Comparison of ENCODE assay signal across 8 cellular contexts in genomic region chr17:4788807-4789700, GRCh38. TPM values are rescaled to one million over a fixed set of nuclear protein-coding genes. Genes with fewer than 3 reads are reported as not detected.
DNase-seq lines count a peak whose midpoint lies in the region; ATAC-seq and TF ChIP-seq lines count a peak whose summit lies in the region.

Gene GLTPD2 (plus strand): TSS chr17:4788964. CDS start chr17:4789012, 48 bp downstream.

- peak within 1 kb of the TSS; percentile 91 for H3K4me3 Mint-ChIP-seq in activated CD4-positive, alpha-beta T cell treated with anti-CD3 and anti-CD28 coated beads, Interleukin-2, amount 10 ng/mL, durations not matched to agents 24 days and 14 days
- H3K4me3 Mint-ChIP-seq in progenitor cell of endocrine pancreas (ENCODE audit: low read depth), result peak within 1 kb of the TSS; percentile 81

- intact Hi-C loops in activated CD4-positive, alpha-beta T cell treated with anti-CD3 and anti-CD28 coated beads, Interleukin-2, amount 10 ng/mL, durations not matched to agents 24 days and 14 days (cut with micrococcal nuclease), result loop anchor here (2.0 to 5.0 kb wide), 3 partner anchors 42 to 147 kb away; partner anchors contain the start of genes ALOX15 and CHRNE

- H3K4me3 ChIP-seq in SJCRH30, result peak within 1 kb of the TSS; percentile 71
- peak within 1 kb of the TSS; percentile 56 to 76 (median 65) for H3K4me3 ChIP-seq in fibroblast of lung (replicated peaks in 1 of 4; ENCODE audit: control extremely low read depth in 1 of 4, insufficient read depth in 1 of 4, low read depth in 3 of 4, low read length in 4 of 4)

- DNase-seq in activated CD4-positive, alpha-beta T cell treated with anti-CD3 and anti-CD28 coated beads, Interleukin-2, amount 10 ng/mL, durations not matched to agents 24 days and 14 days, result no peak
- DNase-seq in activated CD4-positive, alpha-beta T cell treated with anti-CD3 and anti-CD28 coated beads, Interleukin-2, amount 50 U/mL, for 4 hours, result no peak
- DNase-seq in SJCRH30 (no peak), fibroblast of lung (ENCODE audit: low read depth in 2 of 2) (no peak), progenitor cell of endocrine pancreas (ENCODE audit: low spot score, unreplicated experiment) (peak; percentile 15), T1000 (lab: John Stamatoyannopoulos, UW) (no peak)

- peaks cover 15% of the 10 kb centered on the region for H3K4me1 Mint-ChIP-seq in activated CD4-positive, alpha-beta T cell treated with anti-CD3 and anti-CD28 coated beads, Interleukin-2, amount 10 ng/mL, durations not matched to agents 24 days and 14 days
- peaks cover 13% of the 10 kb centered on the region for H3K4me1 Mint-ChIP-seq in progenitor cell of endocrine pancreas (ENCODE audit: low read depth)

- H3K9me3 Mint-ChIP-seq in activated CD4-positive, alpha-beta T cell treated with anti-CD3 and anti-CD28 coated beads, Interleukin-2, amount 10 ng/mL, durations not matched to agents 24 days and 14 days, result no peaks in the 10 kb centered on the region
- H3K9me3 Mint-ChIP-seq in progenitor cell of endocrine pancreas (ENCODE audit: low read depth), result no peaks in the 10 kb centered on the region

- H3K27me3 Mint-ChIP-seq in activated CD4-positive, alpha-beta T cell treated with anti-CD3 and anti-CD28 coated beads, Interleukin-2, amount 10 ng/mL, durations not matched to agents 24 days and 14 days, result peaks cover 44% of the 10 kb centered on the region
- H3K27me3 Mint-ChIP-seq in progenitor cell of endocrine pancreas, result peaks cover 5% of the 10 kb centered on the region

- H3K27ac ChIP-seq in SJCRH30 (peak within 1 kb of the TSS; percentile 57; the same call in 1 of the 2 replicates), fibroblast of lung (ENCODE audit: insufficient read depth, low read length) (peak within 1 kb of the TSS; percentile 78)

- H3K27ac Mint-ChIP-seq in activated CD4-positive, alpha-beta T cell treated with anti-CD3 and anti-CD28 coated beads, Interleukin-2, amount 10 ng/mL, durations not matched to agents 24 days and 14 days, result peak within 1 kb of the TSS; percentile 46
- peak within 1 kb of the TSS; percentile 94 for H3K27ac Mint-ChIP-seq in progenitor cell of endocrine pancreas

- no peaks in the 10 kb centered on the region for H4K20me1 ChIP-seq in fibroblast of lung (ENCODE audit: control insufficient read depth, extremely low read depth, insufficient read depth, low read length)

- peak within 1 kb of the TSS; percentile 84 for H3K4me2 ChIP-seq in fibroblast of lung (ENCODE audit: extremely low read depth, insufficient read depth, low read length)

- ATAC-seq in HG03139 (IDR thresholded peaks at IDR 0.05; ENCODE audit: unreplicated experiment) (no peak), HG03439 (IDR thresholded peaks at IDR 0.05; ENCODE audit: unreplicated experiment) (no peak)

- no peaks in the 10 kb centered on the region for H3K27me3 ChIP-seq in SJCRH30
- peaks cover 3% of the 10 kb centered on the region for H3K27me3 ChIP-seq in fibroblast of lung (ENCODE audit: control insufficient read depth, insufficient read depth, low read length)

- peak within 1 kb of the TSS; percentile 75 for H2AFZ ChIP-seq in fibroblast of lung (ENCODE audit: low read length)

- no peaks in the 10 kb centered on the region for H3K79me2 ChIP-seq in fibroblast of lung (ENCODE audit: control insufficient read depth, insufficient read depth, low read length)

- TF ChIP-seq CTCF in fibroblast of lung (conservative IDR thresholded peaks at IDR 0.05 in 1 of 2, IDR thresholded peaks at IDR 0.05 in 1 of 2; ENCODE audit: low read depth in 1 of 2, low read length in 2 of 2) (no peak), progenitor cell of endocrine pancreas (IDR thresholded peaks at IDR 0.05; ENCODE audit: unreplicated experiment) (no peak)

- peak within 1 kb of the TSS; percentile 90 for H3K9ac ChIP-seq in fibroblast of lung (ENCODE audit: insufficient read depth, low read length)

- H3K36me3 Mint-ChIP-seq in activated CD4-positive, alpha-beta T cell treated with anti-CD3 and anti-CD28 coated beads, Interleukin-2, amount 10 ng/mL, durations not matched to agents 24 days and 14 days (ENCODE audit: low read depth), result no peaks in the 10 kb centered on the region
- H3K36me3 Mint-ChIP-seq in progenitor cell of endocrine pancreas (ENCODE audit: insufficient read depth), result no peaks in the 10 kb centered on the region

- peaks cover 16% of the 10 kb centered on the region for H3K4me1 ChIP-seq in SJCRH30
- peaks cover 8% of the 10 kb centered on the region for H3K4me1 ChIP-seq in fibroblast of lung (ENCODE audit: control insufficient read depth, extremely low read depth, insufficient read depth, low read length)

- H3K9me3 ChIP-seq in SJCRH30 (replicated peaks) (no peaks in the 10 kb centered on the region), fibroblast of lung (ENCODE audit: control insufficient read depth, insufficient read depth, low read depth, low read length) (no peaks in the 10 kb centered on the region)

- no peaks in the 10 kb centered on the region for H3K36me3 ChIP-seq in SJCRH30
- no peaks in the 10 kb centered on the region for H3K36me3 ChIP-seq in fibroblast of lung (ENCODE audit: control insufficient read depth, insufficient read depth, low read length)

RNA-seq across cellular contexts. Expression of gene GLTPD2, which starts in this region (rescaled TPM):
- not detected in 2 replicates for total RNA-seq in activated CD4-positive, alpha-beta T cell treated with anti-CD3 and anti-CD28 coated beads, Interleukin-2, amount 10 ng/mL, durations not matched to agents 24 days and 14 days
- total RNA-seq in SJCRH30 (2014; rRNA removed; shearing (Covaris generic)), result not detected in 2 replicates
- total RNA-seq in fibroblast of lung (not detected in 2 replicates), progenitor cell of endocrine pancreas (4.0 and 4.1 TPM in 2 replicates)
- not detected in 2 replicates for polyA plus RNA-seq in fibroblast of lung
- polyA plus RNA-seq in fibroblast of lung (2012), result 0.18 TPM in 1 of 2 replicates, not detected in the other
- not detected in 2 replicates for polyA minus RNA-seq in fibroblast of lung (ENCODE audit: low replicate concordance)
